9 cellular contexts compared by ENCODE assay signal in genomic region chr11:86151188-86152005, GRCh38.
A peak's percentile ranks its signal among the peaks of the same experiment; 100 is the strongest.
DNase-seq lines count a peak whose midpoint lies in the region; ATAC-seq and TF ChIP-seq lines count a peak whose summit lies in the region.
"Had no signal": no experiment of that assay in that cellular context is flagged by ENCODE, and none has a peak within 500 bp of the region (broad histone marks: within the 10 kb centered on the region; RNA-seq: fewer than 3 reads in every experiment).

No MANE protein-coding gene starts in this region.

- H3F3A ChIP-seq in SU-DHL-6 (ENCODE audit: insufficient read depth) = no peaks in the 10 kb centered on the region

- H3K4me3 ChIP-seq in SU-DHL-6 (ENCODE audit: insufficient read depth, low read length, poor library complexity, severe bottlenecking) (no peak overlapping the region), gastroesophageal sphincter (no peak overlapping the region), prostate gland (no peak overlapping the region)
- H3K4me3 ChIP-seq: gastrocnemius medialis had no signal

- peak overlapping the region; percentile 12; the same call in 1 of the 2 replicates for H3K9ac ChIP-seq in SU-DHL-6 (ENCODE audit: low read length)

- intact Hi-C loops in prostate gland (cut with DNase I) = no loop called here

- peak overlapping the region; percentile 31 for H3K4me2 ChIP-seq in SU-DHL-6 (ENCODE audit: low read depth, low read length, poor library complexity, severe bottlenecking)

- no peaks in the 10 kb centered on the region for H3K36me3 ChIP-seq in SU-DHL-6 (ENCODE audit: low read length)
- H3K36me3 ChIP-seq in gastroesophageal sphincter = no peaks in the 10 kb centered on the region
- no peaks in the 10 kb centered on the region for H3K36me3 ChIP-seq in prostate gland
- H3K36me3 ChIP-seq: gastrocnemius medialis had no signal

- no peak overlapping the region for H3K27ac ChIP-seq in SU-DHL-6 (ENCODE audit: low read depth, low read length)
- peak overlapping the region; percentile 70 to 86 (median 80) for H3K27ac ChIP-seq in gastroesophageal sphincter
- H3K27ac ChIP-seq in prostate gland = peak overlapping the region; percentile 44 to 54

- no peak for TF ChIP-seq EP300 in gastroesophageal sphincter (IDR thresholded peaks at IDR 0.05)

- H3K4me1 ChIP-seq in gastroesophageal sphincter = peaks cover 16 to 65% (median 22%) of the 10 kb centered on the region in 3 donors
- no peaks in the 10 kb centered on the region for H3K4me1 ChIP-seq in prostate gland (replicated peaks)

- no peaks in the 10 kb centered on the region for H3K79me2 ChIP-seq in SU-DHL-6 (ENCODE audit: insufficient read depth, low read length)

- TF ChIP-seq CTCF in SU-DHL-6 (IDR thresholded peaks at IDR 0.05; ENCODE audit: insufficient read depth, low read length, poor library complexity, severe bottlenecking) (no peak), gastroesophageal sphincter (IDR thresholded peaks at IDR 0.05) (no peak), prostate gland (IDR thresholded peaks at IDR 0.05) (no peak)

- no peaks in the 10 kb centered on the region for H3K27me3 ChIP-seq in SU-DHL-6 (ENCODE audit: low read length)
- no peaks in the 10 kb centered on the region for H3K27me3 ChIP-seq in gastroesophageal sphincter
- no peaks in the 10 kb centered on the region for H3K27me3 ChIP-seq in prostate gland (replicated peaks; ENCODE audit: insufficient read depth)
- H3K27me3 ChIP-seq: gastrocnemius medialis had no signal

- DNase-seq in COLO829 (ENCODE audit: low spot score) = peak; percentile 60
- DNase-seq in prostate gland (ENCODE audit: low spot score) = peak; percentile 23
- no peak for DNase-seq in cortex of kidney (lab: John Stamatoyannopoulos, UW)
- no peak for DNase-seq in NCI-H2029 treated with DMSO at 0.1 percent for 48 hours (lab: John Stamatoyannopoulos, UW)
- DNase-seq: gastrocnemius medialis had no signal

- peak overlapping the region; percentile 16 for H2AFZ ChIP-seq in SU-DHL-6 (ENCODE audit: low read depth, low read length, severe bottlenecking)

- TF ChIP-seq POLR2A in gastroesophageal sphincter (IDR thresholded peaks at IDR 0.05) (no peak), prostate gland (IDR thresholded peaks at IDR 0.05) (no peak)

- H3K9me2 ChIP-seq in SU-DHL-6 (replicated peaks; ENCODE audit: insufficient read depth, low read length) = no peaks in the 10 kb centered on the region

- H3K9me3 ChIP-seq in SU-DHL-6 (ENCODE audit: insufficient read depth, low read length) (no peaks in the 10 kb centered on the region), gastroesophageal sphincter (no peaks in the 10 kb centered on the region), prostate gland (no peaks in the 10 kb centered on the region)
- H3K9me3 ChIP-seq: gastrocnemius medialis had no signal

- WGBS in gastroesophageal sphincter (ENCODE audit: low coverage in 1 of 2), 2 donors = 0% methylated on average over 2 to 3 of the region's 3 CpGs
- WGBS in prostate gland = 9% methylated on average over 3 of the region's 3 CpGs

- peak; percentile 63 for ATAC-seq in GM21825 (IDR thresholded peaks at IDR 0.05; ENCODE audit: unreplicated experiment)
- peak; percentile 76 for ATAC-seq in gastroesophageal sphincter
- no peak for ATAC-seq in GM18519 (IDR thresholded peaks at IDR 0.05; ENCODE audit: low FRiP score, unreplicated experiment)

- no peaks in the 10 kb centered on the region for H4K20me1 ChIP-seq in SU-DHL-6 (ENCODE audit: low read depth, low read length)

Comparison
In these comparisons a context has a peak if more than half of its experiments do, and no peak if none do; other contexts are left out.
1. DNase-seq: peak in COLO829 (single experiment) and prostate gland (single experiment); none in cortex of kidney (single experiment) and NCI-H2029 treated with DMSO at 0.1 percent for 48 hours (single experiment).